Comparison of ENCODE assay signal across 1 cellular context in the genomic region with DNA sequence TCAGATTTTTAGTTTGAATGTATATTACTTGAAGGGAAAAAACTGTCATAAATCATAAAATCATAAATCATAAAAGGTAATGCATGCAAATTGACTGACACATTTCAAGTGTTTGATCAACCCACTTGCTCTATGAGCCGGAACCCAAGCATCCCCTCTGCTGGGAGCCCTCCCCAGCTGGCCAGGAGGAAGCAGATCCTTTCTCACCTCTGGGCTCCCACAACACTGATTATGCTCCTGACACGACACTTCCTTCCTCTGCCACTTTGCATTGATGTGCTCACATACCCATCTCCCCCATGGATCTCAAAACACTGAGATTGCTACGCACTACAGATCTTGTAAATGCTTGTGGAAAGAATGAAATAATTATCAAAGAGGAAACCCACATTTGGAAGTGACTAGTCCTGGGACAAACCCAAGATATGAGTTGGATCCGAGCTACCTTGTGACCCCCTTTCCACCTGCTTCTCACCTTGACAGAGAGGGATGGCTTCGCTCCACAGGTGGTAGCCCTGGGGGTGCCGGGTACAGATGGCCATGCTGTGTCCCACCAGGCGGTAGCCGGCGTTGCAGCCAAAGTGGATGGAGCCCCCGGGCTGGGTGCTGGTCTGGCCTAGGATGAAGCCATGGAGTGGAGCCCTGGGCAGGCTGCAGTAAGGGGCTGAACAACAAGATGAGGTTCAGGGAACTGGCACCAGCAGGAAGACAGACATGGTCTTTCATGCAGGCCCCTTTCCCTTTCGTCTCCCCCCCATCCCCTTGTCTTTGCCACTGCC.
TF ChIP-seq lines count a peak whose summit lies in the region.

No MANE protein-coding gene starts in this region.

TF ChIP-seq in IMR-90, 13 proteins besides CTCF, POLR2A, EP300 and RAD21 (continued from another document):
- TF ChIP-seq, protein P1, sequence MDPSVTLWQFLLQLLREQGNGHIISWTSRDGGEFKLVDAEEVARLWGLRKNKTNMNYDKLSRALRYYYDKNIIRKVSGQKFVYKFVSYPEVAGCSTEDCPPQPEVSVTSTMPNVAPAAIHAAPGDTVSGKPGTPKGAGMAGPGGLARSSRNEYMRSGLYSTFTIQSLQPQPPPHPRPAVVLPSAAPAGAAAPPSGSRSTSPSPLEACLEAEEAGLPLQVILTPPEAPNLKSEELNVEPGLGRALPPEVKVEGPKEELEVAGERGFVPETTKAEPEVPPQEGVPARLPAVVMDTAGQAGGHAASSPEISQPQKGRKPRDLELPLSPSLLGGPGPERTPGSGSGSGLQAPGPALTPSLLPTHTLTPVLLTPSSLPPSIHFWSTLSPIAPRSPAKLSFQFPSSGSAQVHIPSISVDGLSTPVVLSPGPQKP (IDR thresholded peaks at IDR 0.05; ENCODE audit: borderline replicate concordance, low read depth, low read length), result no peak
- no peak for TF ChIP-seq RFX5 (IDR thresholded peaks at IDR 0.05; ENCODE audit: low read depth, low read length)
- TF ChIP-seq RCOR1 (IDR thresholded peaks at IDR 0.05; ENCODE audit: insufficient replicate concordance, low read length), result no peak
- TF ChIP-seq, protein P2, sequence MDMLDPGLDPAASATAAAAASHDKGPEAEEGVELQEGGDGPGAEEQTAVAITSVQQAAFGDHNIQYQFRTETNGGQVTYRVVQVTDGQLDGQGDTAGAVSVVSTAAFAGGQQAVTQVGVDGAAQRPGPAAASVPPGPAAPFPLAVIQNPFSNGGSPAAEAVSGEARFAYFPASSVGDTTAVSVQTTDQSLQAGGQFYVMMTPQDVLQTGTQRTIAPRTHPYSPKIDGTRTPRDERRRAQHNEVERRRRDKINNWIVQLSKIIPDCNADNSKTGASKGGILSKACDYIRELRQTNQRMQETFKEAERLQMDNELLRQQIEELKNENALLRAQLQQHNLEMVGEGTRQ (IDR thresholded peaks at IDR 0.05; ENCODE audit: low read depth, low read length), result no peak
- TF ChIP-seq CEBPB (IDR thresholded peaks at IDR 0.05; ENCODE audit: low read depth, low read length), result no peak
- TF ChIP-seq SMC3 (IDR thresholded peaks at IDR 0.05; ENCODE audit: low read depth, low read length), result no peak
